ENCODE assay signal across 8 cellular contexts in genomic region chr12:108950991-108951739, GRCh38.
DNase-seq lines count a peak whose midpoint lies in the region; ATAC-seq and TF ChIP-seq lines count a peak whose summit lies in the region.
"Had no signal": no experiment of that assay in that cellular context is flagged by ENCODE, and none has a peak within 500 bp of the region (broad histone marks: within the 10 kb centered on the region; RNA-seq: fewer than 3 reads in every experiment).

No MANE protein-coding gene starts in this region.

- H3K4me3 Mint-ChIP-seq in T-helper 2 cell treated with Interferon-gamma antibody and Interleukin-4, amounts not matched to agents 5 μg/mL and 100 μg/mL, for 36 hours = no peak overlapping the region

- H3K9me3 ChIP-seq in ascending aorta (peaks cover 0 to 7% of the 10 kb centered on the region in 2 donors), hepatocyte (ENCODE audit: low read depth) (no peaks in the 10 kb centered on the region)

- no peak overlapping the region for H3K27ac ChIP-seq in ascending aorta
- H3K27ac ChIP-seq in hepatocyte = no peak overlapping the region

- H3K4me3 ChIP-seq in ascending aorta (peak overlapping the region in 1 of 2 donors; percentile 34), hepatocyte (no peak overlapping the region), skeletal muscle cell (ENCODE audit: low read depth, low read length) (no peak overlapping the region)
- H3K4me3 ChIP-seq: skin epidermis had no signal

- no peaks in the 10 kb centered on the region for H3K9me3 Mint-ChIP-seq in T-helper 2 cell treated with Interferon-gamma antibody and Interleukin-4, amounts not matched to agents 5 μg/mL and 100 μg/mL, for 36 hours

- H3K79me2 ChIP-seq in hepatocyte = no peaks in the 10 kb centered on the region

- peaks cover 6% of the 10 kb centered on the region for H3K27me3 Mint-ChIP-seq in T-helper 2 cell treated with Interferon-gamma antibody and Interleukin-4, amounts not matched to agents 5 μg/mL and 100 μg/mL, for 36 hours (ENCODE audit: low read depth)

- H3K4me2 ChIP-seq in hepatocyte = peak overlapping the region; percentile 35

- no peaks in the 10 kb centered on the region for H4K20me1 ChIP-seq in hepatocyte (ENCODE audit: insufficient read depth, poor library complexity, severe bottlenecking)

- TF ChIP-seq CTCF in GM13976 (IDR thresholded peaks at IDR 0.05; ENCODE audit: borderline replicate concordance, control extremely low read depth, extremely low read depth, insufficient read depth, missing control alignments) (peak; percentile 71), ascending aorta (IDR thresholded peaks at IDR 0.05) (peak; percentile 76 to 87 (median 87)), hepatocyte (IDR thresholded peaks at IDR 0.05; ENCODE audit: poor library complexity) (peak; percentile 84)

- H3K4me1 ChIP-seq in ascending aorta = no peaks in the 10 kb centered on the region
- H3K4me1 ChIP-seq in hepatocyte (ENCODE audit: insufficient read depth) = no peaks in the 10 kb centered on the region

- H3K4me1 Mint-ChIP-seq in T-helper 2 cell treated with Interferon-gamma antibody and Interleukin-4, amounts not matched to agents 5 μg/mL and 100 μg/mL, for 36 hours (ENCODE audit: low read depth) = peaks cover 5% of the 10 kb centered on the region

- ATAC-seq in GM21723 (IDR thresholded peaks at IDR 0.05; ENCODE audit: unreplicated experiment) = no peak

- intact Hi-C loops in ascending aorta (cut with DNase I) = loop anchor here (1.0 to 10.0 kb wide), 6 partner anchors 92 to 388 kb away; partner anchors contain the start of genes CORO1C and ISCU

- in situ Hi-C loops in GM13976 (cut with MboI; ENCODE audit: low sequenced_read_pairs, unreplicated experiment) = loop anchor here (25.0 kb wide), 1 partner anchor 289 kb away; no protein-coding TSS in a partner anchor

- H3K27me3 ChIP-seq in ascending aorta (no peaks in the 10 kb centered on the region), hepatocyte (no peaks in the 10 kb centered on the region)

- DNase-seq in GM13976 (ENCODE audit: low spot score) = peak; percentile 59
- DNase-seq in NCI-H1436 treated with DMSO at 0.1 percent for 48 hours (lab: John Stamatoyannopoulos, UW) = peak; percentile 18
- DNase-seq in T-helper 2 cell treated with Interferon-gamma antibody and Interleukin-4, amounts not matched to agents 5 μg/mL and 100 μg/mL, for 36 hours (ENCODE audit: low spot score) = peak; percentile 46
- DNase-seq in ascending aorta (ENCODE audit: low spot score in 2 of 2) = peak in 1 of 2 donors; percentile 85
- peak; percentile 83 for DNase-seq in hepatocyte (ENCODE audit: low spot score)
- peak; percentile 5 for DNase-seq in skeletal muscle cell (ENCODE audit: low read depth)

- 30% methylated on average over 12 of the region's 12 CpGs for WGBS in hepatocyte (ENCODE audit: low lambda C conversion rate, missing lambda C conversion rate)

- no peaks in the 10 kb centered on the region for H3K36me3 Mint-ChIP-seq in T-helper 2 cell treated with Interferon-gamma antibody and Interleukin-4, amounts not matched to agents 5 μg/mL and 100 μg/mL, for 36 hours (ENCODE audit: low read depth)

- H3K36me3 ChIP-seq in ascending aorta (no peaks in the 10 kb centered on the region), hepatocyte (replicated peaks; ENCODE audit: insufficient read depth, low read depth) (no peaks in the 10 kb centered on the region)

- no peak overlapping the region for H3K27ac Mint-ChIP-seq in T-helper 2 cell treated with Interferon-gamma antibody and Interleukin-4, amounts not matched to agents 5 μg/mL and 100 μg/mL, for 36 hours

- peak overlapping the region; percentile 50 for H2AFZ ChIP-seq in hepatocyte

- H3K9me2 ChIP-seq in hepatocyte (replicated peaks; ENCODE audit: insufficient read depth) = no peaks in the 10 kb centered on the region
